In genomic region chr20:62895539-62895938, GRCh38 we compare ENCODE assay signal across 1 cellular context.
A peak's percentile ranks its signal among the peaks of the same experiment; 100 is the strongest.
TF ChIP-seq lines count a peak whose summit lies in the region.

No MANE protein-coding gene starts in this region.

TF ChIP-seq in HepG2, 621 proteins besides CTCF, POLR2A, EP300 and RAD21:
- TF ChIP-seq NCOA5 (CRISPR knock-in tag; IDR thresholded peaks at IDR 0.05), result no peak
- 0 out of 2 replicates have a peak, but pooled peaks have one; percentile 79 for TF ChIP-seq NRL (CRISPR knock-in tag; IDR thresholded peaks at IDR 0.05; ENCODE audit: borderline replicate concordance)
- TF ChIP-seq RBM22 (optimal IDR thresholded peaks at IDR 0.05; ENCODE audit: low read length), result peak; percentile 71
- 0 out of 2 replicates have a peak, but pooled peaks have one; percentile 13 for TF ChIP-seq ZNF501 (CRISPR knock-in tag; IDR thresholded peaks at IDR 0.05)
TF ChIP-seq in HepG2: peak in this region for 3.
